ENCODE assay signal across 16 cellular contexts in genomic region chr9:107712390-107712789, GRCh38.
DNase-seq lines count a peak whose midpoint lies in the region; FAIRE-seq and TF ChIP-seq lines count a peak whose summit lies in the region.
"Had no signal": no experiment of that assay in that cellular context is flagged by ENCODE, and none has a peak within 500 bp of the region (broad histone marks: within the 10 kb centered on the region; RNA-seq: fewer than 3 reads in every experiment).

No MANE protein-coding gene starts in this region.

- DNase-seq in DMS53 (lab: John Stamatoyannopoulos, UW): peak; percentile 27
- DNase-seq in DMS53 treated with DMSO at 0.1 percent for 48 hours (lab: John Stamatoyannopoulos, UW; ENCODE audit: unreplicated experiment): no peak
- peak; percentile 30 for DNase-seq in RKO (ENCODE audit: low spot score)
- DNase-seq in endothelial cell of umbilical vein (ENCODE audit: low read depth, low spot score): peak; percentile 24
- DNase-seq in small intestine: peak; percentile 36
- no peak for DNase-seq in OCI-M2 (lab: John Stamatoyannopoulos, UW; ENCODE audit: unreplicated experiment)
- no peak for DNase-seq in NCI-H1694 (lab: John Stamatoyannopoulos, UW)
- DNase-seq in activated CD8-positive, alpha-beta memory T cell treated with anti-CD3 and anti-CD28 coated beads, Interleukin-2, amount 50 U/mL, for 48 hours: no peak
- DNase-seq: activated CD8-positive, alpha-beta T cell treated with anti-CD3 and anti-CD28 coated beads for 36 hours; anterior cingulate cortex; head of caudate nucleus; NCI-H1436; stimulated activated CD4-positive, alpha-beta T cell treated with anti-CD3 and anti-CD28 coated beads, Interleukin-4, amount 100 ng/mL, for 4 hours had no signal

- H3K27me3 ChIP-seq in endothelial cell of umbilical vein (ENCODE audit: control insufficient read depth in 2 of 2, insufficient read depth in 2 of 2, low read length in 2 of 2) (peaks cover 14 to 23% of the 10 kb centered on the region in 2 experiments), small intestine (ENCODE audit: control insufficient read depth in 2 of 2, insufficient read depth in 2 of 2, low read length in 2 of 2) (no peaks in the 10 kb centered on the region)
- H3K27me3 ChIP-seq: neural progenitor cell, tibial nerve had no signal

- no peaks in the 10 kb centered on the region for H3K9me3 ChIP-seq in endothelial cell of umbilical vein (replicated peaks; ENCODE audit: control insufficient read depth, insufficient read depth, low read length)
- no peaks in the 10 kb centered on the region for H3K9me3 ChIP-seq in small intestine (ENCODE audit: control insufficient read depth, low read depth)
- H3K9me3 ChIP-seq: tibial nerve had no signal

- TF ChIP-seq POLR2A in endothelial cell of umbilical vein (IDR thresholded peaks at IDR 0.05; ENCODE audit: low read depth, low read length): no peak

- no peak overlapping the region for H3K4me3 ChIP-seq in endothelial cell of umbilical vein (replicated peaks in 1 of 3; ENCODE audit: insufficient read depth in 1 of 3, low read depth in 1 of 3, low read length in 3 of 3)
- H3K4me3 ChIP-seq in small intestine (ENCODE audit: low read depth in 1 of 2, low read length in 2 of 2): no peak overlapping the region
- H3K4me3 ChIP-seq: neural progenitor cell, tibial nerve had no signal

- peak overlapping the region; percentile 12 for H3K4me2 ChIP-seq in endothelial cell of umbilical vein (ENCODE audit: insufficient read depth, low read length)
- H3K4me2 ChIP-seq: neural progenitor cell had no signal

- TF ChIP-seq CTCF in endothelial cell of umbilical vein (IDR thresholded peaks at IDR 0.05; ENCODE audit: extremely low read depth in 1 of 2, insufficient read depth in 1 of 2, low read depth in 1 of 2, low read length in 2 of 2): no peak

- H3K36me3 ChIP-seq in endothelial cell of umbilical vein (ENCODE audit: control insufficient read depth in 2 of 2, extremely low read depth in 1 of 2, insufficient read depth in 2 of 2, low read length in 2 of 2) (no peaks in the 10 kb centered on the region), small intestine (ENCODE audit: control insufficient read depth in 2 of 2, insufficient read depth in 2 of 2, low read length in 2 of 2) (no peaks in the 10 kb centered on the region)
- H3K36me3 ChIP-seq: neural progenitor cell, tibial nerve had no signal

- 41 to 63% (median 53%) methylated on average over 3 of the region's 3 CpGs for WGBS in small intestine, 3 donors

- H2AFZ ChIP-seq in endothelial cell of umbilical vein (ENCODE audit: low read depth, low read length): no peak overlapping the region
- H2AFZ ChIP-seq: neural progenitor cell had no signal

- H4K20me1 ChIP-seq in endothelial cell of umbilical vein (replicated peaks; ENCODE audit: control insufficient read depth, extremely low read depth, insufficient read depth, low read length): no peaks in the 10 kb centered on the region

- dilution Hi-C loops in endothelial cell of umbilical vein (cut with MboI; ENCODE audit: extremely low pct_ligation_motif_present, low sequenced_read_pairs): no loop called here

- no peaks in the 10 kb centered on the region for H3K9me1 ChIP-seq in endothelial cell of umbilical vein (replicated peaks; ENCODE audit: control insufficient read depth, extremely low read depth, insufficient read depth, low read length)

- POLR2A ChIA-PET in endothelial cell of umbilical vein (lab: Charles Lee): no interaction called here

- CTCF ChIA-PET in endothelial cell of umbilical vein (lab: Charles Lee): interaction anchor here (0.6 to 1.3 kb wide), 4 partner anchors 10 to 225 kb away, joined by 3 to 6 read pairs (median 3); no protein-coding TSS in a partner anchor

- no TSS peak for BruUV-seq in endothelial cell of umbilical vein (replicated peaks; lab: Mats Ljungman, UMichigan)

- H3K4me1 ChIP-seq in endothelial cell of umbilical vein (ENCODE audit: control insufficient read depth, extremely low read depth, insufficient read depth, low read length) (peaks cover 16% of the 10 kb centered on the region), small intestine (ENCODE audit: control insufficient read depth in 2 of 2, insufficient read depth in 1 of 2, low read depth in 1 of 2, low read length in 1 of 2) (peaks cover 0 to 4% of the 10 kb centered on the region in 2 donors)
- H3K4me1 ChIP-seq: neural progenitor cell had no signal

- FAIRE-seq in endothelial cell of umbilical vein (lab: Jason Lieb, UNC): no peak
- no peak for FAIRE-seq in small intestine (lab: Jason Lieb, UNC)

- intact Hi-C loops in endothelial cell of umbilical vein (cut with micrococcal nuclease): loop anchor here (1.0 to 10.0 kb wide), 2 partner anchors 43 to 432 kb away; no protein-coding TSS in a partner anchor

- H3K79me2 ChIP-seq in endothelial cell of umbilical vein (ENCODE audit: control insufficient read depth, insufficient read depth, low read length): no peaks in the 10 kb centered on the region

- no peak overlapping the region for H3K9ac ChIP-seq in endothelial cell of umbilical vein (replicated peaks; ENCODE audit: extremely low read depth, insufficient read depth, low read length)
- H3K9ac ChIP-seq: neural progenitor cell had no signal

- H3K27ac ChIP-seq in endothelial cell of umbilical vein (ENCODE audit: insufficient read depth, low read depth, low read length) (no peak overlapping the region), small intestine (ENCODE audit: low read depth in 1 of 2, low read length in 1 of 2) (peak overlapping the region; percentile 55 to 80)
- H3K27ac ChIP-seq: 22Rv1, neural progenitor cell, tibial nerve had no signal

TF ChIP-seq in endothelial cell of umbilical vein, 7 proteins besides CTCF, POLR2A, EP300 and RAD21:
- TF ChIP-seq FOS (IDR thresholded peaks at IDR 0.05; ENCODE audit: borderline replicate concordance, insufficient read depth, low read length): peak; percentile 72
- TF ChIP-seq, protein P1, sequence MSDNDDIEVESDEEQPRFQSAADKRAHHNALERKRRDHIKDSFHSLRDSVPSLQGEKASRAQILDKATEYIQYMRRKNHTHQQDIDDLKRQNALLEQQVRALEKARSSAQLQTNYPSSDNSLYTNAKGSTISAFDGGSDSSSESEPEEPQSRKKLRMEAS (IDR thresholded peaks at IDR 0.05; ENCODE audit: insufficient read depth, insufficient read length): no peak

Comparison
In these comparisons a context has a peak if more than half of its experiments do, and no peak if none do; other contexts are left out.
1. DNase-seq: peak in DMS53 (single experiment), RKO (single experiment), endothelial cell of umbilical vein (single experiment) and small intestine (single experiment); none in DMS53 treated with DMSO at 0.1 percent for 48 hours (single experiment), OCI-M2 (single experiment), NCI-H1694 (single experiment) and activated CD8-positive, alpha-beta memory T cell treated with anti-CD3 and anti-CD28 coated beads, Interleukin-2, amount 50 U/mL, for 48 hours (single experiment).